ENCODE assay signal across 1 cellular context in the genomic region with DNA sequence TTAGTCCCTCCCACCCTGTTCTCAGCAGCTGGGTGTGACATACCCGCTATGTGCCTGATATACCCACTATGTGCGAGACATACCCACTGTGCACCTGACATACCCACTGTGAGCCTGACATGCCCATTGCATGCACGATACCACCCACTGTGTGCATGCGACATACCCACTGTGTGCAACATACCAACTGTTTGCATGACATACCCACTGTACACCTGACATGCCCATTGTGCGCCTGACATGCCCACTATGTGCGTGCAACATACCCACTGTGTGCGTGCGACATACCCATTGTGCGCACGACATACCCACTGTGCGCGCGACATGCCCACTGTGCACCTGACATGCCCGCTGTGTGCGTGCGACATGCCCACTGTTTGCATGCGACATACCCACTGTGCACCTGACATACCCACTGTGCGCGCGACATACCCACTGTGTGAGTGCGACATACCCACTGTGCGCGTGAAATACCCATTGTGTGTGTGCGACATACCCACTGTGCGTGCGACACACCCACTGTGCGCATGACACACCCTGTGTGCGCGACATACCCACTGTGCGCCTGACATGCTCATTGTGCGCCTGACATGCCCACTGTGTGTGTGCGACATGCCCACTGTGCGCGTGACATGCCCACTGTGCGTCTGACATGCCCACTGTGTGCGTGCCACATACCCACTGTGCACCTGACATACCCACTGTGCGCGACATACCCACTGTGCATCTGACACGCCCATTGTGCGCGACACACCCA.
TF ChIP-seq lines count a peak whose summit lies in the region.

No MANE protein-coding gene starts in this region.

TF ChIP-seq in K562, 482 proteins besides CTCF, POLR2A, EP300 and RAD21 (continues in another document):
- no peak for TF ChIP-seq NFXL1 (CRISPR knock-in tag; IDR thresholded peaks at IDR 0.05)
- TF ChIP-seq FOXA1 (IDR thresholded peaks at IDR 0.05; ENCODE audit: borderline replicate concordance), result no peak
- peak; percentile 90 for TF ChIP-seq ZBTB33 (CRISPR knock-in tag; IDR thresholded peaks at IDR 0.05)
- no peak for TF ChIP-seq ZNF76 (CRISPR knock-in tag; IDR thresholded peaks at IDR 0.05; ENCODE audit: borderline replicate concordance)
- no peak for TF ChIP-seq ZNF695 (CRISPR knock-in tag; IDR thresholded peaks at IDR 0.05)
- TF ChIP-seq ZKSCAN1 (IDR thresholded peaks at IDR 0.05; ENCODE audit: low read depth, low read length), result peak; percentile 96
- TF ChIP-seq, protein P1, sequence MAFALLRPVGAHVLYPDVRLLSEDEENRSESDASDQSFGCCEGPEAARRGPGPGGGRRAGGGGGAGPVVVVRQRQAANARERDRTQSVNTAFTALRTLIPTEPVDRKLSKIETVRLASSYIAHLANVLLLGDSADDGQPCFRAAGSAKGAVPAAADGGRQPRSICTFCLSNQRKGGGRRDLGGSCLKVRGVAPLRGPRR (CRISPR knock-in tag; IDR thresholded peaks at IDR 0.05), result no peak
- no peak for TF ChIP-seq ZBTB7A (IDR thresholded peaks at IDR 0.05; ENCODE audit: borderline replicate concordance, control insufficient read depth, low read depth, low read length)
- peak; percentile 72 for TF ChIP-seq ZC3H4 (CRISPR knock-in tag; IDR thresholded peaks at IDR 0.05; ENCODE audit: borderline replicate concordance)
- peak in 1 of 2 experiments; percentile 53; a peak in 1 of 4 replicates for TF ChIP-seq KDM4B (IDR thresholded peaks at IDR 0.05; ENCODE audit: borderline replicate concordance in 2 of 2, low read depth in 1 of 2)
- TF ChIP-seq, protein P2, sequence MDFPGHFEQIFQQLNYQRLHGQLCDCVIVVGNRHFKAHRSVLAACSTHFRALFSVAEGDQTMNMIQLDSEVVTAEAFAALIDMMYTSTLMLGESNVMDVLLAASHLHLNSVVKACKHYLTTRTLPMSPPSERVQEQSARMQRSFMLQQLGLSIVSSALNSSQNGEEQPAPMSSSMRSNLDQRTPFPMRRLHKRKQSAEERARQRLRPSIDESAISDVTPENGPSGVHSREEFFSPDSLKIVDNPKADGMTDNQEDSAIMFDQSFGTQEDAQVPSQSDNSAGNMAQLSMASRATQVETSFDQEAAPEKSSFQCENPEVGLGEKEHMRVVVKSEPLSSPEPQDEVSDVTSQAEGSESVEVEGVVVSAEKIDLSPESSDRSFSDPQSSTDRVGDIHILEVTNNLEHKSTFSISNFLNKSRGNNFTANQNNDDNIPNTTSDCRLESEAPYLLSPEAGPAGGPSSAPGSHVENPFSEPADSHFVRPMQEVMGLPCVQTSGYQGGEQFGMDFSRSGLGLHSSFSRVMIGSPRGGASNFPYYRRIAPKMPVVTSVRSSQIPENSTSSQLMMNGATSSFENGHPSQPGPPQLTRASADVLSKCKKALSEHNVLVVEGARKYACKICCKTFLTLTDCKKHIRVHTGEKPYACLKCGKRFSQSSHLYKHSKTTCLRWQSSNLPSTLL (IDR thresholded peaks at IDR 0.05), result no peak
- no peak for TF ChIP-seq NFE2 (IDR thresholded peaks at IDR 0.05; ENCODE audit: low read depth)
- TF ChIP-seq E2F4 (CRISPR knock-in tag; IDR thresholded peaks at IDR 0.05; ENCODE audit: low read depth), result 0 out of 2 replicates have a peak, but pooled peaks have one; percentile 45
- TF ChIP-seq ZNF280A (IDR thresholded peaks at IDR 0.05; ENCODE audit: low read depth, partially characterized antibody), result peak; percentile 35
- TF ChIP-seq RCOR1 (IDR thresholded peaks at IDR 0.05; ENCODE audit: borderline replicate concordance in 1 of 2, low read depth in 2 of 2, low read length in 2 of 2), result peak in 1 of 2 experiments; percentile 39; a peak in 1 of 4 replicates
- no peak for TF ChIP-seq PHB2 (IDR thresholded peaks at IDR 0.05; ENCODE audit: low read depth)
- peak; percentile 66 for TF ChIP-seq CBFB (CRISPR knock-in tag; IDR thresholded peaks at IDR 0.05)
- TF ChIP-seq SIX5 (IDR thresholded peaks at IDR 0.05; ENCODE audit: borderline replicate concordance in 1 of 2, insufficient read depth in 1 of 2, low read depth in 1 of 2, low read length in 2 of 2), result no peak
- TF ChIP-seq, protein P3, sequence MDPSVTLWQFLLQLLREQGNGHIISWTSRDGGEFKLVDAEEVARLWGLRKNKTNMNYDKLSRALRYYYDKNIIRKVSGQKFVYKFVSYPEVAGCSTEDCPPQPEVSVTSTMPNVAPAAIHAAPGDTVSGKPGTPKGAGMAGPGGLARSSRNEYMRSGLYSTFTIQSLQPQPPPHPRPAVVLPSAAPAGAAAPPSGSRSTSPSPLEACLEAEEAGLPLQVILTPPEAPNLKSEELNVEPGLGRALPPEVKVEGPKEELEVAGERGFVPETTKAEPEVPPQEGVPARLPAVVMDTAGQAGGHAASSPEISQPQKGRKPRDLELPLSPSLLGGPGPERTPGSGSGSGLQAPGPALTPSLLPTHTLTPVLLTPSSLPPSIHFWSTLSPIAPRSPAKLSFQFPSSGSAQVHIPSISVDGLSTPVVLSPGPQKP (CRISPR knock-in tag; IDR thresholded peaks at IDR 0.05), result no peak
- TF ChIP-seq ZNF511 (CRISPR knock-in tag; IDR thresholded peaks at IDR 0.05), result 0 out of 2 replicates have a peak, but pooled peaks have one; percentile 21
- TF ChIP-seq, protein P4, sequence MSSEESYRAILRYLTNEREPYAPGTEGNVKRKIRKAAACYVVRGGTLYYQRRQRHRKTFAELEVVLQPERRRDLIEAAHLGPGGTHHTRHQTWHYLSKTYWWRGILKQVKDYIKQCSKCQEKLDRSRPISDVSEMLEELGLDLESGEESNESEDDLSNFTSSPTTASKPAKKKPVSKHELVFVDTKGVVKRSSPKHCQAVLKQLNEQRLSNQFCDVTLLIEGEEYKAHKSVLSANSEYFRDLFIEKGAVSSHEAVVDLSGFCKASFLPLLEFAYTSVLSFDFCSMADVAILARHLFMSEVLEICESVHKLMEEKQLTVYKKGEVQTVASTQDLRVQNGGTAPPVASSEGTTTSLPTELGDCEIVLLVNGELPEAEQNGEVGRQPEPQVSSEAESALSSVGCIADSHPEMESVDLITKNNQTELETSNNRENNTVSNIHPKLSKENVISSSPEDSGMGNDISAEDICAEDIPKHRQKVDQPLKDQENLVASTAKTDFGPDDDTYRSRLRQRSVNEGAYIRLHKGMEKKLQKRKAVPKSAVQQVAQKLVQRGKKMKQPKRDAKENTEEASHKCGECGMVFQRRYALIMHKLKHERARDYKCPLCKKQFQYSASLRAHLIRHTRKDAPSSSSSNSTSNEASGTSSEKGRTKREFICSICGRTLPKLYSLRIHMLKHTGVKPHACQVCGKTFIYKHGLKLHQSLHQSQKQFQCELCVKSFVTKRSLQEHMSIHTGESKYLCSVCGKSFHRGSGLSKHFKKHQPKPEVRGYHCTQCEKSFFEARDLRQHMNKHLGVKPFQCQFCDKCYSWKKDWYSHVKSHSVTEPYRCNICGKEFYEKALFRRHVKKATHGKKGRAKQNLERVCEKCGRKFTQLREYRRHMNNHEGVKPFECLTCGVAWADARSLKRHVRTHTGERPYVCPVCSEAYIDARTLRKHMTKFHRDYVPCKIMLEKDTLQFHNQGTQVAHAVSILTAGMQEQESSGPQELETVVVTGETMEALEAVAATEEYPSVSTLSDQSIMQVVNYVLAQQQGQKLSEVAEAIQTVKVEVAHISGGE (CRISPR knock-in tag; IDR thresholded peaks at IDR 0.05), result peak in 1 of 3 experiments; percentile 15; a peak in 1 of 6 replicates
- TF ChIP-seq POLR2G (IDR thresholded peaks at IDR 0.05; ENCODE audit: low read depth, low read length), result peak; percentile 27; the same call in 1 of the 2 replicates
- peak; percentile 93 for TF ChIP-seq ADNP (tag; IDR thresholded peaks at IDR 0.05)
- TF ChIP-seq PML (IDR thresholded peaks at IDR 0.05; ENCODE audit: low read length), result no peak
- TF ChIP-seq ZNF143 (CRISPR knock-in tag; IDR thresholded peaks at IDR 0.05), result 0 out of 2 replicates have a peak, but pooled peaks have one; percentile 42
- 0 out of 4 replicates have a peak, but pooled peaks of 1 of the 2 experiments have one; percentile 46 for TF ChIP-seq KDM1A (IDR thresholded peaks at IDR 0.05)
- TF ChIP-seq EWSR1 (IDR thresholded peaks at IDR 0.05; ENCODE audit: borderline replicate concordance, low read depth, partially characterized antibody), result no peak
- TF ChIP-seq ZNF764 (CRISPR knock-in tag; IDR thresholded peaks at IDR 0.05; ENCODE audit: low read depth), result no peak
- no peak for TF ChIP-seq MCM7 (IDR thresholded peaks at IDR 0.05)
- TF ChIP-seq, protein P5, sequence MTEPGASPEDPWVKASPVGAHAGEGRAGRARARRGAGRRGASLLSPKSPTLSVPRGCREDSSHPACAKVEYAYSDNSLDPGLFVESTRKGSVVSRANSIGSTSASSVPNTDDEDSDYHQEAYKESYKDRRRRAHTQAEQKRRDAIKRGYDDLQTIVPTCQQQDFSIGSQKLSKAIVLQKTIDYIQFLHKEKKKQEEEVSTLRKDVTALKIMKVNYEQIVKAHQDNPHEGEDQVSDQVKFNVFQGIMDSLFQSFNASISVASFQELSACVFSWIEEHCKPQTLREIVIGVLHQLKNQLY (CRISPR knock-in tag; conservative IDR thresholded peaks at IDR 0.05), result 0 out of 4 replicates have a peak, but pooled peaks of 1 of the 2 experiments have one; percentile 74
- 0 out of 2 replicates have a peak, but pooled peaks have one; percentile 31 for TF ChIP-seq SMAD4 (CRISPR knock-in tag; conservative IDR thresholded peaks at IDR 0.05)
- TF ChIP-seq DNMT1 (IDR thresholded peaks at IDR 0.05), result no peak
- no peak for TF ChIP-seq CCAR2 (IDR thresholded peaks at IDR 0.05; ENCODE audit: low read depth, low read length)
- TF ChIP-seq KLF1 (tag; IDR thresholded peaks at IDR 0.05), result 0 out of 2 replicates have a peak, but pooled peaks have one; percentile 12
- TF ChIP-seq ZNF766 (CRISPR knock-in tag; conservative IDR thresholded peaks at IDR 0.05), result 0 out of 2 replicates have a peak, but pooled peaks have one; percentile 19
- TF ChIP-seq RB1 (IDR thresholded peaks at IDR 0.05; ENCODE audit: low read depth), result no peak
- 0 out of 2 replicates have a peak, but pooled peaks have one; percentile 72 for TF ChIP-seq RBM14 (IDR thresholded peaks at IDR 0.05; ENCODE audit: borderline replicate concordance, insufficient read depth, low read depth, low read length)
- TF ChIP-seq HMGN3 (IDR thresholded peaks at IDR 0.05; ENCODE audit: borderline replicate concordance, extremely low read depth, insufficient read length, low read depth, low read length), result no peak
- no peak for TF ChIP-seq RBM15 (IDR thresholded peaks at IDR 0.05; ENCODE audit: insufficient read depth, low read length)
- TF ChIP-seq CHD4 (IDR thresholded peaks at IDR 0.05; ENCODE audit: insufficient read depth, insufficient replicate concordance, low read depth, low read length, poor library complexity, severe bottlenecking), result peak; percentile 96
- peak in 1 of 2 experiments; percentile 30; a peak in 2 of 3 replicates for TF ChIP-seq CBX3 (IDR thresholded peaks at IDR 0.05; ENCODE audit: borderline replicate concordance in 1 of 2, low read length in 2 of 2)
- no peak for TF ChIP-seq ELF2 (CRISPR knock-in tag; IDR thresholded peaks at IDR 0.05)
- no peak for TF ChIP-seq ERF (CRISPR knock-in tag; IDR thresholded peaks at IDR 0.05)
- TF ChIP-seq PHF8 (IDR thresholded peaks at IDR 0.05; ENCODE audit: borderline replicate concordance, low read length), result no peak
- no peak for TF ChIP-seq FOXJ3 (CRISPR knock-in tag; IDR thresholded peaks at IDR 0.05)
- TF ChIP-seq ZNF408 (CRISPR knock-in tag; IDR thresholded peaks at IDR 0.05; ENCODE audit: low read depth), result no peak
- TF ChIP-seq E2F3 (CRISPR knock-in tag; IDR thresholded peaks at IDR 0.05), result peak; percentile 19; the same call in 1 of the 2 replicates
- TF ChIP-seq ZNF589 (CRISPR knock-in tag; IDR thresholded peaks at IDR 0.05; ENCODE audit: low read depth), result no peak
- no peak for TF ChIP-seq BCOR (IDR thresholded peaks at IDR 0.05)
- no peak for TF ChIP-seq USF2 (CRISPR knock-in tag; IDR thresholded peaks at IDR 0.05)
- no peak for TF ChIP-seq CCNT2 (IDR thresholded peaks at IDR 0.05; ENCODE audit: borderline replicate concordance, extremely low read depth, insufficient read length, low read depth, low read length)
